Comparison of ENCODE assay signal across 1 cellular context in the genomic region with DNA sequence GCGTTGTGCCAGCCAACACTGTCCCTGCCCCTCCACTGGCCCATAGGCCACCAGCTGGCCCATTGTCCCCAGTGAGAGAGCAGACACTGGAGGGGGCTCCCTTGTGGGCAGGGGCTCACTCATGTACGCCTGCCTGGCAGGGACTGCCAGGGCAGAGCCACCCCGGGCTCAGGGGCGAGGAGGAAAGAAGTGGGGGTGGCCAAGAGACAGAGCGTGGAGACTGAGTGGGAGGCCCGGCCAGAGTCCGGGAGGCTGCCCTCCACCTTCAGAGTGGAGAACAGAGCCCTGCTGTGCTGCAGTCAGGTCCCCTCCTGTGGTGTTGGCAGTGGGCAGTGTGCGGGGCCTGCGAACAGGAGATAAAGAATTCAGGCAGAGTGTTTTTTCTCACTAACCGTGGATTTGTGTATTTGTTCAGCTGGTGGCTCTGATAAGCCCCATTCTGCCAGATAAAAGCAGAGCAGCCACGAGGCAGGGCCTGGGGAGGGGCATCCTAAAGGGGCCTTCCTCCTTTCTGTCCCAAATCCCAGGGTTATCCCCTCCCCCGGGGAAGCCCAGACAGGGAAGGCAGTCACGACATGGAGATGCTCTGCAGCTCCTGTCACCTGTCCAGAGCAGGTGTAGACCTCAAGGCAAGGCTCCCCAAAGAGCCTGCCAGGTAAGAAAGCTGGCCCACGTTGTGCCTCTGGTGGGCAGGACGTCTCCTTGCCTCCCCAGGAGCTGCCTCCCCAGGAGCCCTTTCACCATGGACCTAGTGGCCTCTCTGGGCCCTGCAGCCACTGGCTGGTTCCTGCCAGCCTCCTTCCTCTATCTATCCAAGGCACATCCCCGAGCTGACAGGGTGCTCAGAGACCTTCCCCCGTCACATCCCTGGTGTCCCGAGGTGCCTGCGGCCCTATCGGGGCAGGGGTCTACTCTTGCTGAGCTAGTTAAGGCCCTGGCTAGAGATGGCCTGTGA.
A peak's percentile ranks its signal among the peaks of the same experiment; 100 is the strongest.
TF ChIP-seq lines count a peak whose summit lies in the region.

No MANE protein-coding gene starts in this region.

TF ChIP-seq in K562, 482 proteins besides CTCF, POLR2A, EP300 and RAD21 (continued from another document and continues in another):
- TF ChIP-seq, protein P1, sequence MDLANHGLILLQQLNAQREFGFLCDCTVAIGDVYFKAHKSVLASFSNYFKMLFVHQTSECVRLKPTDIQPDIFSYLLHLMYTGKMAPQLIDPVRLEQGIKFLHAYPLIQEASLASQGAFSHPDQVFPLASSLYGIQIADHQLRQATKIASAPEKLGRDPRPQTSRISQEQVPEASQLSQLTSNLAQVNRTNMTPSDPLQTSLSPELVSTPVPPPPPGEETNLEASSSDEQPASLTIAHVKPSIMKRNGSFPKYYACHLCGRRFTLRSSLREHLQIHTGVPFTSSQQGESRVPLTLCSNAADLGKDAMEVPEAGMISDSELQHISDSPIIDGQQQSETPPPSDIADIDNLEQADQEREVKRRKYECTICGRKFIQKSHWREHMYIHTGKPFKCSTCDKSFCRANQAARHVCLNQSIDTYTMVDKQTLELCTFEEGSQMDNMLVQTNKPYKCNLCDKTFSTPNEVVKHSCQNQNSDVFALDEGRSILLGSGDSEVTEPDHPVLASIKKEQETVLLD (IDR thresholded peaks at IDR 0.05) = peak; percentile 89
- TF ChIP-seq ZNF444 (CRISPR knock-in tag; IDR thresholded peaks at IDR 0.05) = no peak
- TF ChIP-seq MEF2A (IDR thresholded peaks at IDR 0.05; ENCODE audit: control insufficient read depth, low read depth, low read length) = no peak
- TF ChIP-seq GATAD2A (IDR thresholded peaks at IDR 0.05) = peak; percentile 88
- TF ChIP-seq CHD2 (IDR thresholded peaks at IDR 0.05; ENCODE audit: low read depth, low read length) = no peak
- no peak for TF ChIP-seq U2AF2 (optimal IDR thresholded peaks at IDR 0.05; ENCODE audit: low read depth, low read length)
- no peak for TF ChIP-seq RBM34 (IDR thresholded peaks at IDR 0.05; ENCODE audit: borderline replicate concordance, insufficient read depth, low read length)
- TF ChIP-seq, protein P2, sequence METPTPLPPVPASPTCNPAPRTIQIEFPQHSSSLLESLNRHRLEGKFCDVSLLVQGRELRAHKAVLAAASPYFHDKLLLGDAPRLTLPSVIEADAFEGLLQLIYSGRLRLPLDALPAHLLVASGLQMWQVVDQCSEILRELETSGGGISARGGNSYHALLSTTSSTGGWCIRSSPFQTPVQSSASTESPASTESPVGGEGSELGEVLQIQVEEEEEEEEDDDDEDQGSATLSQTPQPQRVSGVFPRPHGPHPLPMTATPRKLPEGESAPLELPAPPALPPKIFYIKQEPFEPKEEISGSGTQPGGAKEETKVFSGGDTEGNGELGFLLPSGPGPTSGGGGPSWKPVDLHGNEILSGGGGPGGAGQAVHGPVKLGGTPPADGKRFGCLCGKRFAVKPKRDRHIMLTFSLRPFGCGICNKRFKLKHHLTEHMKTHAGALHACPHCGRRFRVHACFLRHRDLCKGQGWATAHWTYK (CRISPR knock-in tag; IDR thresholded peaks at IDR 0.05) = 0 out of 2 replicates have a peak, but pooled peaks have one; percentile 82
- TF ChIP-seq NONO (IDR thresholded peaks at IDR 0.05; ENCODE audit: low read depth in 2 of 2, low read length in 1 of 2) = peak in 1 of 2 experiments; percentile 86; a peak in 1 of 4 replicates
- TF ChIP-seq ZNF696 (CRISPR knock-in tag; conservative IDR thresholded peaks at IDR 0.05) = no peak
- TF ChIP-seq DACH1 (IDR thresholded peaks at IDR 0.05; ENCODE audit: partially characterized antibody) = peak; percentile 78
- TF ChIP-seq EP400 (IDR thresholded peaks at IDR 0.05) = peak; percentile 83
- peak; percentile 61 for TF ChIP-seq ARHGAP35 (IDR thresholded peaks at IDR 0.05; ENCODE audit: partially characterized antibody)
- peak; percentile 74; the same call in 1 of the 2 replicates for TF ChIP-seq HEY1 (CRISPR knock-in tag; IDR thresholded peaks at IDR 0.05; ENCODE audit: borderline replicate concordance)
- TF ChIP-seq NBN (IDR thresholded peaks at IDR 0.05; ENCODE audit: low read depth) = peak; percentile 88
- TF ChIP-seq, protein P3, sequence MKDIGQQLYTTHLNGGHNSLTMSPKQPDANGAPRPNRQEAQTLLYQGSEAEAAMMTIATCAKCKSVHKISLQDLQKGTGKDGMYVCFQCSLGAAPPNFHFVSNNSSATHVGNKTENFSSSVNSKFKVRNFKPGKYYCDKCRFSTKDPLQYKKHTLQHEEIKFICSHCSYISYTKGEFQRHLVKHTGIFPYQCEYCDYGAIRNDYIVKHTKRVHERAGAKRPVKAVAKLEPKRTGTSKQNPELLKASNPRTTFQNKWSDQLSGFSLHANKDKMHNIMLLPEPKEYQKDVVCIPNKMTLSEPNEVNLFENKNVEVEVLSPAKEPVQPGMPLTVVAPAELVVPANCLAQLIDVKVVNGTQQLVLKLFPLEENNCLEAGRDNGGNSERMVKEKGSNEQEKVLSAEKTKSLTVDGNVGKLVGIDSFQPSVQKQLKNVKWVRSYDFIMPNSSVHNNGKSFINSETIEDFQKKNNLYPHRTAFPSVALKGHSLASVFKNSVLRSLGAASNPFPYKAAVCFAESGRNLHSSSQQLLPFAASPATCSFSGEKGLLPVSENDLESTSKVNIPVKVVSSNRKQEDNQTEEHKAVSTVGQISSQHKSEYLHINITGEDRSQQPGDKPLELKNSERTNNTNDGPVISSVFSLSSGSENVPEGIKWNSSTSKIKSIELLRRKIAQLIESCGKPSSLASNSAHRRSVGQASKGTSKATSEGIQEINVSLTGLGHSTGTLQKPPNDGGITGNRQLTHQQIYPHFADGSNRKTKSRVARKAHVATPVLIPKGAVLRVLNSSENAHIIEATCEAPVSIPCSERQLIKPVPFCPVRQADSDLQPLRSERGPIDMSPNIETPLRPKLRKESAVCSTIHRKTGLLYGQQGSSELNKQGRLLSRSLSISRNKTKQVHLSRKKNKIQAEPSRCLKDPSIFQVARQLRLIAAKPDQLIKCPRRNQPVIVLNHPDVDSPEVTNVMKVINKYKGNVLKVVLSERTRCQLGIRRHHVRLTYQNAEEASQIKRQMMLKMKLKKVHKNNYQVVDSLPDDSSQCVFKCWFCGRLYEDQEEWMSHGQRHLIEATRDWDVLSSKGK (CRISPR knock-in tag; IDR thresholded peaks at IDR 0.05) = no peak
- TF ChIP-seq, protein P4, sequence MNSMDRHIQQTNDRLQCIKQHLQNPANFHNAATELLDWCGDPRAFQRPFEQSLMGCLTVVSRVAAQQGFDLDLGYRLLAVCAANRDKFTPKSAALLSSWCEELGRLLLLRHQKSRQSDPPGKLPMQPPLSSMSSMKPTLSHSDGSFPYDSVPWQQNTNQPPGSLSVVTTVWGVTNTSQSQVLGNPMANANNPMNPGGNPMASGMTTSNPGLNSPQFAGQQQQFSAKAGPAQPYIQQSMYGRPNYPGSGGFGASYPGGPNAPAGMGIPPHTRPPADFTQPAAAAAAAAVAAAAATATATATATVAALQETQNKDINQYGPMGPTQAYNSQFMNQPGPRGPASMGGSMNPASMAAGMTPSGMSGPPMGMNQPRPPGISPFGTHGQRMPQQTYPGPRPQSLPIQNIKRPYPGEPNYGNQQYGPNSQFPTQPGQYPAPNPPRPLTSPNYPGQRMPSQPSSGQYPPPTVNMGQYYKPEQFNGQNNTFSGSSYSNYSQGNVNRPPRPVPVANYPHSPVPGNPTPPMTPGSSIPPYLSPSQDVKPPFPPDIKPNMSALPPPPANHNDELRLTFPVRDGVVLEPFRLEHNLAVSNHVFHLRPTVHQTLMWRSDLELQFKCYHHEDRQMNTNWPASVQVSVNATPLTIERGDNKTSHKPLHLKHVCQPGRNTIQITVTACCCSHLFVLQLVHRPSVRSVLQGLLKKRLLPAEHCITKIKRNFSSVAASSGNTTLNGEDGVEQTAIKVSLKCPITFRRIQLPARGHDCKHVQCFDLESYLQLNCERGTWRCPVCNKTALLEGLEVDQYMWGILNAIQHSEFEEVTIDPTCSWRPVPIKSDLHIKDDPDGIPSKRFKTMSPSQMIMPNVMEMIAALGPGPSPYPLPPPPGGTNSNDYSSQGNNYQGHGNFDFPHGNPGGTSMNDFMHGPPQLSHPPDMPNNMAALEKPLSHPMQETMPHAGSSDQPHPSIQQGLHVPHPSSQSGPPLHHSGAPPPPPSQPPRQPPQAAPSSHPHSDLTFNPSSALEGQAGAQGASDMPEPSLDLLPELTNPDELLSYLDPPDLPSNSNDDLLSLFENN (IDR thresholded peaks at IDR 0.05; ENCODE audit: low read depth in 2 of 2, low read length in 2 of 2) = peak in 1 of 2 experiments; percentile 92; a peak in 2 of 4 replicates
- TF ChIP-seq TOE1 (IDR thresholded peaks at IDR 0.05; ENCODE audit: borderline replicate concordance) = peak; percentile 79
- TF ChIP-seq TOE1 (CRISPR knock-in tag; IDR thresholded peaks at IDR 0.05; ENCODE audit: borderline replicate concordance, low read depth) = no peak
- TF ChIP-seq, protein P5, sequence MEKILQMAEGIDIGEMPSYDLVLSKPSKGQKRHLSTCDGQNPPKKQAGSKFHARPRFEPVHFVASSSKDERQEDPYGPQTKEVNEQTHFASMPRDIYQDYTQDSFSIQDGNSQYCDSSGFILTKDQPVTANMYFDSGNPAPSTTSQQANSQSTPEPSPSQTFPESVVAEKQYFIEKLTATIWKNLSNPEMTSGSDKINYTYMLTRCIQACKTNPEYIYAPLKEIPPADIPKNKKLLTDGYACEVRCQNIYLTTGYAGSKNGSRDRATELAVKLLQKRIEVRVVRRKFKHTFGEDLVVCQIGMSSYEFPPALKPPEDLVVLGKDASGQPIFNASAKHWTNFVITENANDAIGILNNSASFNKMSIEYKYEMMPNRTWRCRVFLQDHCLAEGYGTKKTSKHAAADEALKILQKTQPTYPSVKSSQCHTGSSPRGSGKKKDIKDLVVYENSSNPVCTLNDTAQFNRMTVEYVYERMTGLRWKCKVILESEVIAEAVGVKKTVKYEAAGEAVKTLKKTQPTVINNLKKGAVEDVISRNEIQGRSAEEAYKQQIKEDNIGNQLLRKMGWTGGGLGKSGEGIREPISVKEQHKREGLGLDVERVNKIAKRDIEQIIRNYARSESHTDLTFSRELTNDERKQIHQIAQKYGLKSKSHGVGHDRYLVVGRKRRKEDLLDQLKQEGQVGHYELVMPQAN (IDR thresholded peaks at IDR 0.05; ENCODE audit: borderline replicate concordance) = no peak; the same call in 1 of the 2 replicates
- TF ChIP-seq ERF (CRISPR knock-in tag; IDR thresholded peaks at IDR 0.05) = peak; percentile 68; the same call in 1 of the 2 replicates
- TF ChIP-seq ZBED1 (IDR thresholded peaks at IDR 0.05) = peak; percentile 92; the same call in 1 of the 2 replicates
- TF ChIP-seq XRCC5 (IDR thresholded peaks at IDR 0.05; ENCODE audit: low read depth, low read length) = 0 out of 2 replicates have a peak, but pooled peaks have one; percentile 38
- TF ChIP-seq, protein P6, sequence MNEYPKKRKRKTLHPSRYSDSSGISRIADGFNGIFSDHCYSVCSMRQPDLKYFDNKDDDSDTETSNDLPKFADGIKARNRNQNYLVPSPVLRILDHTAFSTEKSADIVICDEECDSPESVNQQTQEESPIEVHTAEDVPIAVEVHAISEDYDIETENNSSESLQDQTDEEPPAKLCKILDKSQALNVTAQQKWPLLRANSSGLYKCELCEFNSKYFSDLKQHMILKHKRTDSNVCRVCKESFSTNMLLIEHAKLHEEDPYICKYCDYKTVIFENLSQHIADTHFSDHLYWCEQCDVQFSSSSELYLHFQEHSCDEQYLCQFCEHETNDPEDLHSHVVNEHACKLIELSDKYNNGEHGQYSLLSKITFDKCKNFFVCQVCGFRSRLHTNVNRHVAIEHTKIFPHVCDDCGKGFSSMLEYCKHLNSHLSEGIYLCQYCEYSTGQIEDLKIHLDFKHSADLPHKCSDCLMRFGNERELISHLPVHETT (CRISPR knock-in tag; conservative IDR thresholded peaks at IDR 0.05 in 1 of 2, IDR thresholded peaks at IDR 0.05 in 1 of 2) = peak in 1 of 2 experiments; percentile 92; a peak in 2 of 4 replicates
- TF ChIP-seq L3MBTL2 (IDR thresholded peaks at IDR 0.05) = peak; percentile 68
- peak; percentile 54 for TF ChIP-seq ZFP36 (IDR thresholded peaks at IDR 0.05; ENCODE audit: low read depth, low read length, partially characterized antibody)
- TF ChIP-seq TCF3 (CRISPR knock-in tag; IDR thresholded peaks at IDR 0.05) = peak; percentile 99
- no peak for TF ChIP-seq ZC3H8 (IDR thresholded peaks at IDR 0.05)
- no peak for TF ChIP-seq PHTF2 (CRISPR knock-in tag; IDR thresholded peaks at IDR 0.05)
- no peak for TF ChIP-seq WHSC1 (IDR thresholded peaks at IDR 0.05; ENCODE audit: low read length)
- TF ChIP-seq, protein P7, sequence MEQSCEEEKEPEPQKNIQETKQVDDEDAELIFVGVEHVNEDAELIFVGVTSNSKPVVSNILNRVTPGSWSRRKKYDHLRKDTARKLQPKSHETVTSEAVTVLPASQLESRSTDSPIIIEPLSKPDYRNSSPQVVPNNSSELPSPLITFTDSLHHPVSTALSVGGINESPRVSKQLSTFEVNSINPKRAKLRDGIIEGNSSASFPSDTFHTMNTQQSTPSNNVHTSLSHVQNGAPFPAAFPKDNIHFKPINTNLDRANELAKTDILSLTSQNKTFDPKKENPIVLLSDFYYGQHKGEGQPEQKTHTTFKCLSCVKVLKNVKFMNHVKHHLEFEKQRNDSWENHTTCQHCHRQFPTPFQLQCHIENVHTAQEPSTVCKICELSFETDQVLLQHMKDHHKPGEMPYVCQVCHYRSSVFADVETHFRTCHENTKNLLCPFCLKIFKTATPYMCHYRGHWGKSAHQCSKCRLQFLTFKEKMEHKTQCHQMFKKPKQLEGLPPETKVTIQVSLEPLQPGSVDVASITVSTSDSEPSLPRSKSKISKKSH (CRISPR knock-in tag; IDR thresholded peaks at IDR 0.05) = no peak
- no peak for TF ChIP-seq FIP1L1 (IDR thresholded peaks at IDR 0.05; ENCODE audit: low read depth, low read length, poor library complexity, severe bottlenecking)
- no peak for TF ChIP-seq ASH1L (IDR thresholded peaks at IDR 0.05; ENCODE audit: borderline replicate concordance, low read depth, partially characterized antibody)
- TF ChIP-seq PCBP2 (IDR thresholded peaks at IDR 0.05; ENCODE audit: low read depth, low read length, poor library complexity, severe bottlenecking) = no peak
- peak; percentile 27; the same call in 1 of the 2 replicates for TF ChIP-seq NR2C1 (IDR thresholded peaks at IDR 0.05)
- peak; percentile 58; the same call in 1 of the 2 replicates for TF ChIP-seq NR2C1 (tag; IDR thresholded peaks at IDR 0.05)
- TF ChIP-seq GTF2A2 (tag; IDR thresholded peaks at IDR 0.05) = no peak
- no peak; the same call in 1 of the 2 replicates for TF ChIP-seq RB1 (IDR thresholded peaks at IDR 0.05; ENCODE audit: low read depth)
- peak; percentile 40 for TF ChIP-seq RBBP5 (IDR thresholded peaks at IDR 0.05; ENCODE audit: borderline replicate concordance, insufficient read depth, low read length, poor library complexity, severe bottlenecking)
- no peak for TF ChIP-seq U2AF1 (optimal IDR thresholded peaks at IDR 0.05; ENCODE audit: low read depth, low read length)
- 0 out of 2 replicates have a peak, but pooled peaks have one; percentile 59 for TF ChIP-seq KDM2B (CRISPR knock-in tag; IDR thresholded peaks at IDR 0.05)
- peak; percentile 89 for TF ChIP-seq FOXJ2 (tag; IDR thresholded peaks at IDR 0.05)
- TF ChIP-seq ZNF274 (IDR thresholded peaks at IDR 0.05; ENCODE audit: borderline replicate concordance, low read depth, low read length) = peak; percentile 37; the same call in 1 of the 2 replicates
- peak; percentile 59; the same call in 1 of the 2 replicates for TF ChIP-seq ZKSCAN1 (IDR thresholded peaks at IDR 0.05; ENCODE audit: low read depth, low read length)
- TF ChIP-seq HMGN3 (IDR thresholded peaks at IDR 0.05; ENCODE audit: borderline replicate concordance, extremely low read depth, insufficient read length, low read depth, low read length) = peak; percentile 98
- TF ChIP-seq ZNF263 (CRISPR knock-in tag; IDR thresholded peaks at IDR 0.05; ENCODE audit: borderline replicate concordance) = peak; percentile 54; the same call in 1 of the 2 replicates
- peak; percentile 40; the same call in 1 of the 2 replicates for TF ChIP-seq SP1 (CRISPR knock-in tag; IDR thresholded peaks at IDR 0.05)
